In the genomic region with DNA sequence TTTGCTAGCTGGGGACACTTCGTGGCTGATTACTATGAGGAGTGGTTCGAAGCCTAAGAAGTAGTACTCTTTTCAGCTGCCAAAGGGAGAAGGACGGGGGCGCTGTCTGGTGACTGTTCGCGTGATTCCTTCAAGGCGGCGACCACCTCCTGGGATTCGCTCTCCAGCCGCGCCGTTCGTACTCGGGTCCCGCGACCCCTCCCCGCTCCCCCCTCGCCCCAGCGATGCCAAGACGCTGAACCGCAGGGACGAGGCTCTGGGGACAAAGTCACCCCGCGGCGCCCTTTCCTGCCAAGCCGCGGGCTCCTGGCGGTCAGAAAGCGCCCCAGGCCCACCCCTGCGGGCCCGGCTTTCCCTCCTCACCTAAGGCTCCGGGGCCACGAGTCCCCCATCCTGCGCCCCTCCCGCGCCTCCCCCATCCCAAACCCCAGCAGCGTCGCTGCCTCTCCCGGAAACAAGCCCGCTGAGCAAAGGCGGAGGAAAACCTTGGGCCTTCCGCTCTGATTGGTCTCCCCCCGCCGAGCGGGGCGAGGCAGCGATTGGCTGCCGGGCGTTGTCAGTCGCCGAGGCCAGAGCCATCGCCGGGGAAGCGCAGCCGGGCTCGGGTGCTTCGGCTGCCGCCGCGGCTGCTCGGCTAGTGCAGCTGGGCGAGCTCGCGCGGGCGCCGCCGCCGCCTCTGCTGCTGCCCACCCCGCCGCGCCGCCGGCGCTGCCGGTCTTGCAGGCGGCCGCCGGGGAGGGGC, we compare ENCODE assay signal across 8 cellular contexts.
DNase-seq lines count a peak whose midpoint lies in the region; ATAC-seq and TF ChIP-seq lines count a peak whose summit lies in the region.

TSS of gene B3GALT1 (plus strand) at position 572 of the 742 bp plus-strand sequence.

- peak within 1 kb of the TSS; percentile 73 to 78 for H3K27ac ChIP-seq in coronary artery

- peak; percentile 100 for ATAC-seq in GM18909 (IDR thresholded peaks at IDR 0.05; ENCODE audit: poor library complexity, unreplicated experiment)
- ATAC-seq in HG03097 (IDR thresholded peaks at IDR 0.05; ENCODE audit: low FRiP score, unreplicated experiment): peak; percentile 100
- ATAC-seq in activated CD4-positive, CD25-positive, alpha-beta regulatory T cell treated with anti-CD3 and anti-CD28 coated beads, Interleukin-2, amount 50 U/mL, for 24 hours: peak; percentile 81 to 92

- TF ChIP-seq CTCF in coronary artery (IDR thresholded peaks at IDR 0.05): no peak

- H3K4me3 ChIP-seq in coronary artery: peak within 1 kb of the TSS; percentile 73

- peak; percentile 64 to 79 for DNase-seq in AML-193 (lab: John Stamatoyannopoulos, UW)
- DNase-seq in NCI-H2107 treated with DMSO at 0.1 percent for 48 hours (lab: John Stamatoyannopoulos, UW; ENCODE audit: unreplicated experiment): peak; percentile 78
- peak; percentile 90 for DNase-seq in coronary artery (ENCODE audit: low spot score)
- peak; percentile 92 for DNase-seq in kidney tubule cell (ENCODE audit: low spot score)
- peak; percentile 40 for DNase-seq in stimulated activated CD4-positive, alpha-beta T cell treated with anti-CD3 and anti-CD28 coated beads, Interleukin-12 subunit alpha, Interleukin-12 subunit beta, amount 100 ng/mL, for 4 hours

Comparison
In these comparisons a context has a peak if more than half of its experiments do, and no peak if none do; other contexts are left out.
1. Peak in every context shown above with its lines: DNase-seq, ATAC-seq, H3K4me3 ChIP-seq and H3K27ac ChIP-seq.
2. DNase-seq: peak in every context shown above with its lines; median percentile 92 in kidney tubule cell; 90 in coronary artery; 78 in NCI-H2107 treated with DMSO at 0.1 percent for 48 hours; 72 in AML-193; 40 in stimulated activated CD4-positive, alpha-beta T cell treated with anti-CD3 and anti-CD28 coated beads, Interleukin-12 subunit alpha, Interleukin-12 subunit beta, amount 100 ng/mL, for 4 hours.